Comparison of ENCODE assay signal across 9 cellular contexts in genomic region chr10:35640951-35641429, GRCh38. TPM values are rescaled to one million over a fixed set of nuclear protein-coding genes. Genes with fewer than 3 reads are reported as not detected.
DNase-seq lines count a peak whose midpoint lies in the region; ATAC-seq and TF ChIP-seq lines count a peak whose summit lies in the region.
"Had no signal": no experiment of that assay in that cellular context is flagged by ENCODE, and none has a peak within 500 bp of the region (broad histone marks: within the 10 kb centered on the region; RNA-seq: fewer than 3 reads in every experiment).

No MANE protein-coding gene starts in this region.

- H3K9me3 ChIP-seq in OCI-LY1 (ENCODE audit: low read length) (no peaks in the 10 kb centered on the region), adipocyte (ENCODE audit: control insufficient read depth, low read length) (no peaks in the 10 kb centered on the region), heart right ventricle (no peaks in the 10 kb centered on the region), parathyroid adenoma (ENCODE audit: control insufficient read depth, low read length) (no peaks in the 10 kb centered on the region)

- intact Hi-C loops in heart right ventricle (cut with DNase I) = loop anchor here in 8 of 10 donors (2.0 to 10.0 kb wide), 12 partner anchors 124 to 1136 kb away; no protein-coding TSS in a partner anchor

- H3K4me1 ChIP-seq in OCI-LY1 (ENCODE audit: insufficient read depth, low read length, severe bottlenecking) (peaks cover 22% of the 10 kb centered on the region), adipocyte (ENCODE audit: control insufficient read depth, insufficient read depth, low read length) (peaks cover 33% of the 10 kb centered on the region), heart right ventricle (peaks cover 8 to 62% (median 36%) of the 10 kb centered on the region in 9 donors), parathyroid adenoma (peaks cover 4% of the 10 kb centered on the region)

- peak overlapping the region; percentile 63 for H3K4me3 ChIP-seq in OCI-LY1 (ENCODE audit: low read depth, low read length, poor library complexity, severe bottlenecking)
- peak overlapping the region; percentile 89 for H3K4me3 ChIP-seq in adipocyte (ENCODE audit: low read length)
- H3K4me3 ChIP-seq in heart right ventricle = peak overlapping the region; percentile 75 to 94 (median 84)
- peak overlapping the region; percentile 52 for H3K4me3 ChIP-seq in parathyroid adenoma (ENCODE audit: low read depth, low read length)

- TF ChIP-seq CTCF in C4-2B (conservative IDR thresholded peaks at IDR 0.05) = no peak
- TF ChIP-seq CTCF in OCI-LY1 (IDR thresholded peaks at IDR 0.05; ENCODE audit: low read length) = no peak
- TF ChIP-seq CTCF in heart right ventricle (IDR thresholded peaks at IDR 0.05) = peak in 1 of 9 donors; percentile 5
- no peak for TF ChIP-seq CTCF in parathyroid adenoma (IDR thresholded peaks at IDR 0.05)

- H4K20me1 ChIP-seq in OCI-LY1 (ENCODE audit: insufficient read depth, low read length) = no peaks in the 10 kb centered on the region

- H3F3A ChIP-seq in OCI-LY1 (ENCODE audit: insufficient read depth, low read length) = no peaks in the 10 kb centered on the region

- no peak overlapping the region for H2AFZ ChIP-seq in OCI-LY1 (ENCODE audit: low read length)
- peak overlapping the region; percentile 78 for H2AFZ ChIP-seq in parathyroid adenoma

- peak overlapping the region; percentile 59; the same call in 1 of the 2 replicates for H3K9ac ChIP-seq in OCI-LY1 (ENCODE audit: low read length)
- peak overlapping the region; percentile 82 for H3K9ac ChIP-seq in adipocyte (ENCODE audit: low read length)
- H3K9ac ChIP-seq in parathyroid adenoma = peak overlapping the region; percentile 5

- peak overlapping the region; percentile 75 for H3K4me2 ChIP-seq in OCI-LY1 (ENCODE audit: low read length)
- peak overlapping the region; percentile 61 for H3K4me2 ChIP-seq in parathyroid adenoma (ENCODE audit: low read length)

- H3K27me3 ChIP-seq in OCI-LY1 (ENCODE audit: insufficient read depth, low read length) (no peaks in the 10 kb centered on the region), adipocyte (replicated peaks; ENCODE audit: control insufficient read depth, insufficient read depth, low read length) (no peaks in the 10 kb centered on the region), heart right ventricle (peaks cover 0 to 87% (median 0%) of the 10 kb centered on the region in 7 donors), parathyroid adenoma (ENCODE audit: control insufficient read depth, insufficient read depth, low read length) (no peaks in the 10 kb centered on the region)

- ATAC-seq in GM18870 (IDR thresholded peaks at IDR 0.05; ENCODE audit: unreplicated experiment) = peak; percentile 25
- ATAC-seq in HG03175 (IDR thresholded peaks at IDR 0.05; ENCODE audit: unreplicated experiment) = peak; percentile 45
- peak; percentile 13 to 35 (median 28) for ATAC-seq in heart right ventricle

- H3K27ac ChIP-seq in C4-2B (peak overlapping the region; percentile 91), OCI-LY1 (ENCODE audit: low read depth, low read length, poor library complexity, severe bottlenecking) (no peak overlapping the region), heart right ventricle (peak overlapping the region; percentile 84 to 99 (median 90)), parathyroid adenoma (peak overlapping the region; percentile 73)

- H3K36me3 ChIP-seq in OCI-LY1 (ENCODE audit: insufficient read depth, low read length) (no peaks in the 10 kb centered on the region), adipocyte (ENCODE audit: control insufficient read depth, insufficient read depth, low read length, severe bottlenecking) (no peaks in the 10 kb centered on the region), heart right ventricle (peaks cover 0 to 7% (median 0%) of the 10 kb centered on the region in 9 donors), parathyroid adenoma (ENCODE audit: control insufficient read depth, insufficient read depth, low read length) (no peaks in the 10 kb centered on the region)

- H3K79me2 ChIP-seq in OCI-LY1 (ENCODE audit: insufficient read depth, low read length) (no peaks in the 10 kb centered on the region), parathyroid adenoma (no peaks in the 10 kb centered on the region)

- DNase-seq in adipocyte (ENCODE audit: low read depth) (peak; percentile 83), heart right ventricle (peak; percentile 42 to 67), NK-92 (lab: John Stamatoyannopoulos, UW; ENCODE audit: unreplicated experiment) (no peak)

- H3K9me2 ChIP-seq in OCI-LY1 (ENCODE audit: low read depth, low read length) = no peaks in the 10 kb centered on the region

- whole genome bisulfite sequencing in heart right ventricle, 2 donors = 1% methylated on average over 35 to 45 of the region's 45 CpGs

RNA-seq across cellular contexts. Expression of gene FZD8, which starts 1.1 kb away (rescaled TPM):
- total RNA-seq in heart right ventricle = 10 to 100 TPM in 3 of 10 donors, 1 to 10 TPM in 7; 3.0 to 19.5 (median 6.4) TPM
- polyA plus RNA-seq in heart right ventricle = 1 to 10 TPM; 1.7 to 4.8 TPM

RNA-seq across cellular contexts. Expression of gene GJD4, which starts 35.8 kb away (rescaled TPM):
- not detected for total RNA-seq in heart right ventricle
- under 1 TPM in 1 of 2 donors, not detected in 1; 0.03 TPM for polyA plus RNA-seq in heart right ventricle
- total RNA-seq: subcutaneous adipose tissue had no signal

Comparison
In these comparisons a context has a peak if more than half of its experiments do, and no peak if none do; other contexts are left out.
1. H3K9ac ChIP-seq: peak in every context shown above with its lines; median percentile 82 in adipocyte; 59 in OCI-LY1; 5 in parathyroid adenoma.